ENCODE assay signal across 8 cellular contexts in the genomic region with DNA sequence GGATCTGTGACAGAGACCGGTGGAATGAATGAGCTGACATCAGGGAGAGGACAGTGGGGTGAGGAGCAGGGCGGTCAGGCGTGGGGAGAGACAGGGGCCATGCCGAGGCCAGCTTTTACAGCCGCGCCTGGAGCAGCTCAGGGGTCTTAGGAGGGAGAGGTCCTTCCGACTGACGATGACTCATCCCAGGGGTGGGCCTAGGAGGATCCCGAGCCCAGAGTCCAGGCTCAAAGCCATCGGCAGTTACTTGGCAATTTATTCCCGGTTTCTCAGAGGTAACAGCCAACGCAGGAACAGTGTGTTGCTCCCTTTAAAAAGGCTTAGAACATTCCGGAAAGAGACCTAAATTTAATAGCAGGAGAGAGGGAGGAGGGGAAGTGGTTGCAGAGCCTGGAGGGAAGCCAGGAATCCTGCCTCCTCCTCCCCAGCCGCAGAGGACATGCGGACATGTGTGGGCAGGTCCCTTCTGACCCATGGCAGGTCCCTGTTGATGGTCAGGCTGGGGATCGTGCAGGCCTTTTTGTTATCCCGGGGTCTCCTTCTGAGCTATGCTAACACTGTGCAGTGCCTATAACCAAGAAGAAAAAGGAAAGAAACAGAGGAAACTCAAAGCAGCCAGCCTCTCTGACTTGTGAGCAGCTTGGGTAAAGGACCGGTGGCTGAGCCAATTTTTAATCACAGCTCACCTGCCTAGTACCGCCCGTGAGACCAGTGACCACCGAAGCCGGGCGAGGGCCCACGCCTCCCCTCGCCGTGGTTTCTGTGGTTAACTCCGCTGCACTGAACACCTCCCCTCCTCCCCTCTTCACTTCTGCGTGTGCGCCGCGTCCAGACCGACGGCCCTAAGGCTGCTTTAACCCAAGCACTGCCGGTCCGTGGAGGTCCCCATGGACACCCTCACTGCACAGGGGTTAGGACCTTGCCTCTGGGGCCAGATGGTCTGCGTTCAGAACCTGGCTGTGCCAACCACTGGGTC.
DNase-seq lines count a peak whose midpoint lies in the region; FAIRE-seq and TF ChIP-seq lines count a peak whose summit lies in the region.

No MANE protein-coding gene starts in this region.

- no peaks in the 10 kb centered on the region for H3K9me2 ChIP-seq in MM.1S (replicated peaks; ENCODE audit: insufficient read depth, low read length)

- H3K9ac ChIP-seq in MM.1S (ENCODE audit: low read length), result peak overlapping the region; percentile 16; the same call in 1 of the 2 replicates

- H3K4me3 ChIP-seq in MM.1S (ENCODE audit: low read length) (peak overlapping the region; percentile 11; the same call in 1 of the 2 replicates), coronary artery (peak overlapping the region; percentile 64)

- peak overlapping the region; percentile 11; the same call in 1 of the 2 replicates for H2AFZ ChIP-seq in MM.1S (ENCODE audit: low read length)

- no peaks in the 10 kb centered on the region for H3K9me3 ChIP-seq in MM.1S (replicated peaks; ENCODE audit: insufficient read depth, low read length)

- no peaks in the 10 kb centered on the region for H4K20me1 ChIP-seq in MM.1S (ENCODE audit: insufficient read depth, low read length)

- DNase-seq in GDM1 (lab: John Stamatoyannopoulos, UW), result peak; percentile 5
- DNase-seq in GM20000 (ENCODE audit: low spot score), result peak; percentile 40
- DNase-seq in MM.1S, result peak; percentile 63
- DNase-seq in coronary artery (ENCODE audit: low spot score), result no peak
- DNase-seq in NCI-H2227 treated with DMSO at 0.1 percent for 48 hours (lab: John Stamatoyannopoulos, UW), result no peak
- DNase-seq in NCI-H1436 (lab: John Stamatoyannopoulos, UW), result no peak
- DNase-seq in D721Med (ENCODE audit: insufficient read length, low spot score), result no peak

- H3K9me3 Mint-ChIP-seq in nephron, result no peaks in the 10 kb centered on the region

- no peaks in the 10 kb centered on the region for H3K36me3 ChIP-seq in MM.1S (replicated peaks; ENCODE audit: insufficient read depth, low read length)

- H3F3A ChIP-seq in MM.1S (ENCODE audit: insufficient read depth, low read length), result peaks cover 4% of the 10 kb centered on the region; the same call in 1 of the 2 replicates

- no peaks in the 10 kb centered on the region for H3K36me3 Mint-ChIP-seq in nephron (ENCODE audit: low read depth)

- peak overlapping the region in 1 of 3 experiments; percentile 31 for H3K4me3 Mint-ChIP-seq in nephron

- H3K27me3 Mint-ChIP-seq in nephron (ENCODE audit: low read depth), result peaks cover 11% of the 10 kb centered on the region

- no peak for FAIRE-seq in D721Med (lab: Jason Lieb, UNC)

- no peaks in the 10 kb centered on the region for H3K79me2 ChIP-seq in MM.1S (ENCODE audit: low read length)

- peak overlapping the region; percentile 78 to 85 (median 80) for H3K27ac Mint-ChIP-seq in nephron

- H3K4me2 ChIP-seq in MM.1S (ENCODE audit: low read depth, low read length), result peak overlapping the region; percentile 72

- peaks cover 65% of the 10 kb centered on the region for H3K4me1 Mint-ChIP-seq in nephron

- TF ChIP-seq CTCF in GM20000 (IDR thresholded peaks at IDR 0.05; ENCODE audit: extremely low read depth, missing control alignments) (no peak), MM.1S (IDR thresholded peaks at IDR 0.05; ENCODE audit: low read length) (no peak), coronary artery (IDR thresholded peaks at IDR 0.05) (no peak), nephron (IDR thresholded peaks at IDR 0.05; ENCODE audit: unreplicated experiment in 3 of 3) (no peak), D721Med (IDR thresholded peaks at IDR 0.05; ENCODE audit: insufficient read depth, missing control alignments) (no peak)

- peak overlapping the region; percentile 26; the same call in 1 of the 2 replicates for H3K27ac ChIP-seq in MM.1S (ENCODE audit: low read length)
- H3K27ac ChIP-seq in coronary artery, result peak overlapping the region; percentile 19 to 57

- peaks cover 27% of the 10 kb centered on the region for H3K4me1 ChIP-seq in MM.1S (ENCODE audit: low read length)

- H3K27me3 ChIP-seq in MM.1S (replicated peaks; ENCODE audit: insufficient read depth, low read length), result no peaks in the 10 kb centered on the region

Comparison
In these comparisons a context has a peak if more than half of its experiments do, and no peak if none do; other contexts are left out.
1. DNase-seq: peak in GDM1 (single experiment), GM20000 (single experiment) and MM.1S (single experiment); none in coronary artery (single experiment), NCI-H2227 treated with DMSO at 0.1 percent for 48 hours (single experiment), NCI-H1436 (single experiment) and D721Med (single experiment).